In the genomic region with DNA sequence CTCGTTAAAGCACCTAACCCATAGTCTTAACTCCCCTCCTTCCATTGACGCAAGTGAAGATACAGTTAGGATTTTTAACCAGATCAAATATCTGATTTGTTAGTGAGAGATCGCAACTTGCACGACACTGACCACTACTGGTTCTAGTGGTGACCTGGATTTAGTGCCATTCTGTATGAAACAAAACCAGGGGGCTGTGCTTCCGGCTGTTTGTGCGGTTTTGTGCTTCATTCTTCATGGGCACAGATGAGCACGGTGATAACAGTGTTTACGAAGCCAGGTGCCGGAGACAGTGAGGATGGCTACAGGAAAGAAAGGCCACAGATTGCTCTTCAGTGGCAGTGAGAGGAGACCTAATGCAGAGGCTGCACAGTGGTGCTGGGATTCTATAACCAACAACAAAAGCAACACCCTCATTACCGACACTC, we compare ENCODE assay signal across 8 cellular contexts.
A peak's percentile ranks its signal among the peaks of the same experiment; 100 is the strongest.
DNase-seq lines count a peak whose midpoint lies in the region; ATAC-seq lines count a peak whose summit lies in the region.

No MANE protein-coding gene starts in this region.

- peaks cover 4% of the 10 kb centered on the region for H3K36me3 ChIP-seq in effector memory CD4-positive, alpha-beta T cell (ENCODE audit: control insufficient read depth, insufficient read depth, low read length)

- no peaks in the 10 kb centered on the region for H3K27me3 ChIP-seq in effector memory CD4-positive, alpha-beta T cell (replicated peaks; ENCODE audit: control insufficient read depth, insufficient read depth, low read length, poor library complexity, severe bottlenecking)

- H3K9me3 ChIP-seq in effector memory CD4-positive, alpha-beta T cell (ENCODE audit: control insufficient read depth, low read length) = no peaks in the 10 kb centered on the region

- peak overlapping the region; percentile 31 for H3K4me3 ChIP-seq in effector memory CD4-positive, alpha-beta T cell (ENCODE audit: insufficient read depth, low read depth, low read length, poor library complexity, severe bottlenecking)

- ATAC-seq in HG03025 (IDR thresholded peaks at IDR 0.05; ENCODE audit: low FRiP score, unreplicated experiment) (no peak), HG02588 (IDR thresholded peaks at IDR 0.05; ENCODE audit: unreplicated experiment) (no peak), HG02870 (IDR thresholded peaks at IDR 0.05; ENCODE audit: unreplicated experiment) (no peak)

- H3K27ac ChIP-seq in effector memory CD4-positive, alpha-beta T cell (ENCODE audit: insufficient read depth, low read length, poor library complexity, severe bottlenecking) = peak overlapping the region; percentile 63

- peak in 3 of 4 experiments; percentile 20 to 41 (median 25) for DNase-seq in activated CD4-positive, CD25-positive, alpha-beta regulatory T cell (lab: John Stamatoyannopoulos, UW)
- no peak for DNase-seq in activated CD4-positive, CD25-positive, alpha-beta regulatory T cell treated with anti-CD3 and anti-CD28 coated beads, Interleukin-2, amount 50 U/mL, for 72 hours
- peak; percentile 51 for DNase-seq in T-helper 9 cell
- DNase-seq in effector memory CD4-positive, alpha-beta T cell = peak; percentile 53 to 61 (median 60)
- peak; percentile 20 to 40 for DNase-seq in stimulated activated CD8-positive, alpha-beta memory T cell treated with anti-CD3 and anti-CD28 coated beads, Interleukin-2, amount 100 ng/mL, for 1 hour (ENCODE audit: low read depth in 2 of 2)

- peaks cover 56% of the 10 kb centered on the region for H3K4me1 ChIP-seq in effector memory CD4-positive, alpha-beta T cell (ENCODE audit: control insufficient read depth, insufficient read depth, low read length, poor library complexity, severe bottlenecking)
